ENCODE assay signal across 17 cellular contexts in genomic region chr9:26742843-26743242, GRCh38.
A peak's percentile ranks its signal among the peaks of the same experiment; 100 is the strongest.
DNase-seq lines count a peak whose midpoint lies in the region; ATAC-seq and TF ChIP-seq lines count a peak whose summit lies in the region.
"Had no signal": no experiment of that assay in that cellular context is flagged by ENCODE, and none has a peak within 500 bp of the region (broad histone marks: within the 10 kb centered on the region; RNA-seq: fewer than 3 reads in every experiment).

No MANE protein-coding gene starts in this region.

- peaks cover 16% of the 10 kb centered on the region for H3K4me1 ChIP-seq in HAP-1
- peaks cover 21% of the 10 kb centered on the region for H3K4me1 ChIP-seq in iPS-18a (ENCODE audit: control insufficient read depth, low read depth, low read length)
- no peaks in the 10 kb centered on the region for H3K4me1 ChIP-seq in transverse colon
- H3K4me1 ChIP-seq in effector memory CD4-positive, alpha-beta T cell (ENCODE audit: control insufficient read depth, insufficient read depth, low read length, poor library complexity, severe bottlenecking) = no peaks in the 10 kb centered on the region
- H3K4me1 ChIP-seq: BE2C had no signal

- peak overlapping the region; percentile 36 for H3K4me3 Mint-ChIP-seq in WTC11
- H3K4me3 Mint-ChIP-seq: CD4-positive, alpha-beta memory T cell had no signal

- peaks cover 22% of the 10 kb centered on the region for H3K36me3 Mint-ChIP-seq in WTC11
- H3K36me3 Mint-ChIP-seq: CD4-positive, alpha-beta memory T cell had no signal

- WGBS in transverse colon (ENCODE audit: low coverage in 1 of 2), 2 donors = 61 to 62% methylated on average over 2 of the region's 2 CpGs

- TF ChIP-seq CTCF in WTC11 (IDR thresholded peaks at IDR 0.05) (no peak), transverse colon (IDR thresholded peaks at IDR 0.05) (no peak)

- CTCF ChIA-PET in WTC11 (lab: Charles Lee) = interaction anchor here (1.9 kb wide), 1 partner anchor 20 kb away, joined by 6 read pairs; no protein-coding TSS in a partner anchor

- H3K27me3 ChIP-seq in HAP-1 (ENCODE audit: low read depth) (no peaks in the 10 kb centered on the region), iPS-18a (ENCODE audit: control insufficient read depth, insufficient read depth, low read length) (no peaks in the 10 kb centered on the region), transverse colon (no peaks in the 10 kb centered on the region)
- no peaks in the 10 kb centered on the region for H3K27me3 ChIP-seq in effector memory CD4-positive, alpha-beta T cell (replicated peaks; ENCODE audit: control insufficient read depth, insufficient read depth, low read length, poor library complexity, severe bottlenecking)
- H3K27me3 ChIP-seq: BE2C had no signal

- no peak for TF ChIP-seq EP300 in transverse colon (IDR thresholded peaks at IDR 0.05; ENCODE audit: low read depth)

- in situ Hi-C loops in HAP-1 (cut with MboI; ENCODE audit: low sequenced_read_pairs) (loop anchor here (10.0 kb wide), 1 partner anchor 112 kb away; no protein-coding TSS in a partner anchor), transverse colon (cut with MboI; ENCODE audit: low pct_ligation_motif_present in 1 of 4, low pct_unique_long_range_greater_than_20kb in 1 of 4, low sequenced_read_pairs in 3 of 4) (loop anchor here in 3 of 4 donors (10.0 to 25.0 kb wide), 2 partner anchors 232 to 244 kb away; no protein-coding TSS in a partner anchor)

- H3K36me3 ChIP-seq in HAP-1 (replicated peaks) = no peaks in the 10 kb centered on the region
- H3K36me3 ChIP-seq in iPS-18a (ENCODE audit: control insufficient read depth, low read depth, low read length) = no peaks in the 10 kb centered on the region
- H3K36me3 ChIP-seq in transverse colon = no peaks in the 10 kb centered on the region
- no peaks in the 10 kb centered on the region for H3K36me3 ChIP-seq in effector memory CD4-positive, alpha-beta T cell (ENCODE audit: control insufficient read depth, insufficient read depth, low read length)
- H3K36me3 ChIP-seq: BE2C had no signal

- H3K9me3 Mint-ChIP-seq in WTC11 = peaks cover 28% of the 10 kb centered on the region

- H3K9me3 ChIP-seq in HAP-1 (peaks cover 5% of the 10 kb centered on the region; the same call in 1 of the 2 replicates), iPS-18a (ENCODE audit: control insufficient read depth, low read depth, low read length) (peaks cover 10% of the 10 kb centered on the region), transverse colon (peaks cover 0 to 5% of the 10 kb centered on the region in 2 donors)
- no peaks in the 10 kb centered on the region for H3K9me3 ChIP-seq in effector memory CD4-positive, alpha-beta T cell (ENCODE audit: control insufficient read depth, low read length)
- H3K9me3 ChIP-seq: BE2C had no signal

- peak overlapping the region; percentile 48 for H3K27ac Mint-ChIP-seq in WTC11
- H3K27ac Mint-ChIP-seq: CD4-positive, alpha-beta memory T cell had no signal

- no peak overlapping the region for H3K9ac ChIP-seq in iPS-18a (ENCODE audit: low read length)

- peaks cover 45% of the 10 kb centered on the region for H3K4me1 Mint-ChIP-seq in WTC11

- POLR2A ChIA-PET in WTC11 (lab: Charles Lee) = no interaction called here

- no peak overlapping the region for H3K4me3 ChIP-seq in HAP-1
- H3K4me3 ChIP-seq in iPS-18a (ENCODE audit: low read length) = peak overlapping the region; percentile 8
- no peak overlapping the region for H3K4me3 ChIP-seq in transverse colon
- no peak overlapping the region for H3K4me3 ChIP-seq in effector memory CD4-positive, alpha-beta T cell (ENCODE audit: insufficient read depth, low read depth, low read length, poor library complexity, severe bottlenecking)
- H3K4me3 ChIP-seq: A549 had no signal

- no peak overlapping the region for H3K27ac ChIP-seq in iPS-18a (ENCODE audit: low read length)
- H3K27ac ChIP-seq in transverse colon = no peak overlapping the region
- H3K27ac ChIP-seq in effector memory CD4-positive, alpha-beta T cell (ENCODE audit: insufficient read depth, low read length, poor library complexity, severe bottlenecking) = no peak overlapping the region
- H3K27ac ChIP-seq: A549, C4-2B had no signal

- TF ChIP-seq POLR2A in transverse colon (IDR thresholded peaks at IDR 0.05) = no peak

- DNase-seq in HAP-1 (ENCODE audit: low spot score in 2 of 2) = peak; percentile 45 to 82
- no peak for DNase-seq in WTC11 (ENCODE audit: low spot score)
- DNase-seq in transverse colon = no peak
- no peak for DNase-seq in stimulated activated CD4-positive, alpha-beta T cell treated with anti-CD3 and anti-CD28 coated beads, Interleukin-2, amount 100 ng/mL, for 48 hours
- DNase-seq in effector memory CD4-positive, alpha-beta T cell = no peak
- DNase-seq: BE2C; CD4-positive, alpha-beta memory T cell; DMS153; DMS79 treated with DMSO at 0.1 percent for 48 hours; EL; GDM1; GOT3; IMR-90 had no signal

- peaks cover 10% of the 10 kb centered on the region; the same call in 1 of the 2 replicates for H3K27me3 Mint-ChIP-seq in WTC11 (ENCODE audit: low read depth)

- ATAC-seq in WTC11 = no peak; the same call in 1 of the 2 replicates
- ATAC-seq: A549, HCT116 had no signal

- intact Hi-C loops in transverse colon (cut with DNase I; ENCODE audit: low total_unique reads) = loop anchor here (5.0 kb wide), 1 partner anchor 229 kb away; no protein-coding TSS in a partner anchor

TF ChIP-seq in WTC11, 78 proteins besides CTCF, POLR2A, EP300 and RAD21:
- TF ChIP-seq USF2 (CRISPR knock-in tag; IDR thresholded peaks at IDR 0.05) = peak; percentile 53
- TF ChIP-seq USF1 (CRISPR knock-in tag; IDR thresholded peaks at IDR 0.05) = peak; percentile 51; the same call in 1 of the 2 replicates
- no peak for TF ChIP-seq ZSCAN18 (CRISPR knock-in tag; IDR thresholded peaks at IDR 0.05)

Comparison
In these comparisons a context has a peak if more than half of its experiments do, and no peak if none do; other contexts are left out.
1. DNase-seq: peak in HAP-1 (2 of 2); none in WTC11 (single experiment), transverse colon (single experiment), stimulated activated CD4-positive, alpha-beta T cell treated with anti-CD3 and anti-CD28 coated beads, Interleukin-2, amount 100 ng/mL, for 48 hours (0 of 2) and effector memory CD4-positive, alpha-beta T cell (0 of 3).